Comparison of ENCODE assay signal across 9 cellular contexts in genomic region chr20:53655909-53656652, GRCh38.
DNase-seq lines count a peak whose midpoint lies in the region; ATAC-seq and TF ChIP-seq lines count a peak whose summit lies in the region.
"Had no signal": no experiment of that assay in that cellular context is flagged by ENCODE, and none has a peak within 500 bp of the region (broad histone marks: within the 10 kb centered on the region; RNA-seq: fewer than 3 reads in every experiment).

No MANE protein-coding gene starts in this region.

- 68% methylated on average over 6 of the region's 6 CpGs for WGBS in urinary bladder

- POLR2A ChIA-PET in activated CD8-positive, alpha-beta T cell treated with anti-CD3 and anti-CD28 coated beads, Interleukin-2, amount 10 ng/mL, durations not matched to agents 7 days and 5 days (lab: Charles Lee) = interaction anchor here (0.8 to 1.3 kb wide), 2 partner anchors 13 to 98 kb away, joined by 3 to 7 read pairs; no protein-coding TSS in a partner anchor
- POLR2A ChIA-PET in RWPE1 (lab: Yijun Ruan, JAX; ENCODE audit: low non-redundant PET) = no interaction called here

- intact Hi-C loops in cardiac septum (cut with DNase I) = no loop called here

- CTCF ChIA-PET in activated CD8-positive, alpha-beta T cell treated with anti-CD3 and anti-CD28 coated beads, Interleukin-2, amount 10 ng/mL, durations not matched to agents 7 days and 5 days (lab: Charles Lee) = interaction anchor here (1.0 to 1.3 kb wide), 6 partner anchors 10 to 284 kb away, joined by 3 to 5 read pairs (median 3); no protein-coding TSS in a partner anchor
- CTCF ChIA-PET in RWPE1 (lab: Yijun Ruan, JAX) = interaction anchor here (0.6 to 1.3 kb wide), 3 partner anchors 35 to 173 kb away, joined by 3 to 5 read pairs (median 5); no protein-coding TSS in a partner anchor

- no peak overlapping the region for H3K4me3 Mint-ChIP-seq in activated CD8-positive, alpha-beta T cell treated with anti-CD3 and anti-CD28 coated beads, Interleukin-2, amount 10 ng/mL, durations not matched to agents 7 days and 5 days

- no peak for ATAC-seq in activated CD8-positive, alpha-beta T cell treated with anti-CD3 and anti-CD28 coated beads, Interleukin-2, amount 10 ng/mL, durations not matched to agents 7 days and 5 days
- peak; percentile 70 for ATAC-seq in left lobe of liver
- no peak for ATAC-seq in GM19463 (IDR thresholded peaks at IDR 0.05; ENCODE audit: unreplicated experiment)

- H3K27me3 ChIP-seq in right atrium auricular region = no peaks in the 10 kb centered on the region

- H3K9me3 ChIP-seq in right atrium auricular region = no peaks in the 10 kb centered on the region

- DNase-seq in right atrium auricular region (ENCODE audit: low spot score) (no peak), cardiac septum (ENCODE audit: low spot score) (no peak), left lobe of liver (ENCODE audit: low spot score) (peak; percentile 41), RWPE1 (ENCODE audit: low spot score) (no peak), SW480 (ENCODE audit: low spot score) (no peak)
- no peak for DNase-seq in activated CD8-positive, alpha-beta T cell treated with anti-CD3 and anti-CD28 coated beads, Interleukin-2, amount 10 ng/mL, durations not matched to agents 7 days and 5 days
- DNase-seq: RPMI8226 had no signal

- no peaks in the 10 kb centered on the region for H3K36me3 Mint-ChIP-seq in activated CD8-positive, alpha-beta T cell treated with anti-CD3 and anti-CD28 coated beads, Interleukin-2, amount 10 ng/mL, durations not matched to agents 7 days and 5 days (ENCODE audit: low read depth)

- H3K9me3 Mint-ChIP-seq in activated CD8-positive, alpha-beta T cell treated with anti-CD3 and anti-CD28 coated beads, Interleukin-2, amount 10 ng/mL, durations not matched to agents 7 days and 5 days (ENCODE audit: insufficient read depth) = no peaks in the 10 kb centered on the region

- peak overlapping the region; percentile 3 to 58 for H3K27ac ChIP-seq in right atrium auricular region
- H3K27ac ChIP-seq in urinary bladder (ENCODE audit: low read depth) = peak overlapping the region; percentile 32
- no peak overlapping the region for H3K27ac ChIP-seq in RWPE1

- TF ChIP-seq CTCF in right atrium auricular region (IDR thresholded peaks at IDR 0.05) (no peak), RWPE1 (conservative IDR thresholded peaks at IDR 0.05; ENCODE audit: low read depth) (no peak)

- H3K4me3 ChIP-seq in right atrium auricular region (no peak overlapping the region), urinary bladder (ENCODE audit: low read depth, low read length) (no peak overlapping the region)

- H3K4me1 Mint-ChIP-seq in activated CD8-positive, alpha-beta T cell treated with anti-CD3 and anti-CD28 coated beads, Interleukin-2, amount 10 ng/mL, durations not matched to agents 7 days and 5 days (ENCODE audit: low read depth) = peaks cover 79% of the 10 kb centered on the region

- H3K36me3 ChIP-seq in right atrium auricular region (no peaks in the 10 kb centered on the region), urinary bladder (ENCODE audit: insufficient read depth) (no peaks in the 10 kb centered on the region)

- H3K4me1 ChIP-seq in right atrium auricular region (peaks cover 0 to 33% of the 10 kb centered on the region in 2 donors), urinary bladder (ENCODE audit: insufficient read depth) (peaks cover 6% of the 10 kb centered on the region)

- H3K27ac Mint-ChIP-seq in activated CD8-positive, alpha-beta T cell treated with anti-CD3 and anti-CD28 coated beads, Interleukin-2, amount 10 ng/mL, durations not matched to agents 7 days and 5 days = peak overlapping the region; percentile 27

- H3K27me3 Mint-ChIP-seq in activated CD8-positive, alpha-beta T cell treated with anti-CD3 and anti-CD28 coated beads, Interleukin-2, amount 10 ng/mL, durations not matched to agents 7 days and 5 days (ENCODE audit: low read depth) = no peaks in the 10 kb centered on the region
